ENCODE assay signal across 9 cellular contexts in genomic region chr2:207692206-207693065, GRCh38. TPM values are rescaled to one million over a fixed set of nuclear protein-coding genes. Genes with fewer than 3 reads are reported as not detected.
A peak's percentile ranks its signal among the peaks of the same experiment; 100 is the strongest.
DNase-seq lines count a peak whose midpoint lies in the region; TF ChIP-seq lines count a peak whose summit lies in the region.
"Had no signal": no experiment of that assay in that cellular context is flagged by ENCODE, and none has a peak within 500 bp of the region (broad histone marks: within the 10 kb centered on the region; RNA-seq: fewer than 3 reads in every experiment).

No MANE protein-coding gene starts in this region.

- no peaks in the 10 kb centered on the region for H3K4me1 Mint-ChIP-seq in MCF 10A (ENCODE audit: insufficient read depth, unreplicated experiment)

- peak; percentile 51 for DNase-seq in MCF 10A (ENCODE audit: unreplicated experiment)
- no peak for DNase-seq in breast epithelium (ENCODE audit: low spot score in 2 of 2)
- peak; percentile 76 for DNase-seq in NB4 (ENCODE audit: low read depth)
- peak; percentile 28 to 43 for DNase-seq in activated CD4-positive, alpha-beta T cell treated with anti-CD3 and anti-CD28 coated beads, Interleukin-2, amount 50 U/mL, for 48 hours
- DNase-seq in fibroblast of mammary gland (ENCODE audit: low read depth) = peak; percentile 27
- peak; percentile 44 for DNase-seq in putamen (ENCODE audit: low spot score)
- DNase-seq in NCI-H187 treated with DMSO at 0.1 percent for 48 hours (lab: John Stamatoyannopoulos, UW) = no peak
- no peak for DNase-seq in T1000 (lab: John Stamatoyannopoulos, UW)

- no peak for TF ChIP-seq CTCF in MCF 10A (IDR thresholded peaks at IDR 0.05; ENCODE audit: unreplicated experiment)
- no peak for TF ChIP-seq CTCF in breast epithelium (IDR thresholded peaks at IDR 0.05)
- peak; percentile 66 for TF ChIP-seq CTCF in NB4 (IDR thresholded peaks at IDR 0.05; ENCODE audit: low read depth, low read length)
- peak; percentile 35 for TF ChIP-seq CTCF in fibroblast of mammary gland (conservative IDR thresholded peaks at IDR 0.05; ENCODE audit: control insufficient read depth, insufficient read depth, low read depth, low read length)

- no peaks in the 10 kb centered on the region for H3K27me3 ChIP-seq in breast epithelium

- H3K9me3 ChIP-seq in breast epithelium = no peaks in the 10 kb centered on the region

- no peak overlapping the region for H3K4me3 Mint-ChIP-seq in MCF 10A (ENCODE audit: unreplicated experiment)
- H3K4me3 Mint-ChIP-seq: brain had no signal

- intact Hi-C loops in MCF 10A (cut with micrococcal nuclease) (no loop called here), breast epithelium (cut with DNase I; ENCODE audit: low total_unique reads) (no loop called here)

- H3K4me3 ChIP-seq in breast epithelium (no peak overlapping the region), NB4 (ENCODE audit: low read depth, low read length) (no peak overlapping the region), fibroblast of mammary gland (ENCODE audit: control insufficient read depth, low read depth, low read length) (no peak overlapping the region)

- POLR2A ChIA-PET in MCF 10A (lab: Yijun Ruan, JAX) = no interaction called here

- no peaks in the 10 kb centered on the region for H3K36me3 ChIP-seq in breast epithelium

- H3K9me3 Mint-ChIP-seq in MCF 10A (ENCODE audit: unreplicated experiment) = no peaks in the 10 kb centered on the region

- CTCF ChIA-PET in MCF 10A (lab: Yijun Ruan, JAX) = interaction anchor here (0.6 to 0.8 kb wide), 5 partner anchors 12 to 54 kb away, joined by 3 to 5 read pairs (median 3); no protein-coding TSS in a partner anchor

- no peak for TF ChIP-seq POLR2A in breast epithelium (IDR thresholded peaks at IDR 0.05)
- no peak for TF ChIP-seq POLR2A in NB4 (IDR thresholded peaks at IDR 0.05; ENCODE audit: extremely low read depth, insufficient read length)

- no peaks in the 10 kb centered on the region for H3K4me1 ChIP-seq in breast epithelium

- no peak overlapping the region for H3K27ac ChIP-seq in breast epithelium

- H3K27ac Mint-ChIP-seq in MCF 10A (ENCODE audit: low read depth, unreplicated experiment) = no peak overlapping the region
- H3K27ac Mint-ChIP-seq: brain had no signal

- no peaks in the 10 kb centered on the region for H3K27me3 Mint-ChIP-seq in MCF 10A (ENCODE audit: insufficient read depth, unreplicated experiment)
- H3K27me3 Mint-ChIP-seq: brain had no signal

- H3K36me3 Mint-ChIP-seq in MCF 10A (ENCODE audit: insufficient read depth, unreplicated experiment) = no peaks in the 10 kb centered on the region
- H3K36me3 Mint-ChIP-seq: brain had no signal

- BruUV-seq in MCF 10A (replicated peaks; lab: Mats Ljungman, UMichigan) = no TSS peak

RNA-seq across cellular contexts. Expression of gene CCNYL1, which starts 19.0 kb away (rescaled TPM):
- total RNA-seq in MCF 10A (2022) (19.7 and 23.3 TPM in 2 replicates), breast epithelium (10 to 100 TPM in 2 of 3 donors, 1 to 10 TPM in 1; 10.0 to 17.4 (median 11.8) TPM)

Comparison
In these comparisons a context has a peak if more than half of its experiments do, and no peak if none do; other contexts are left out.
1. DNase-seq: peak in MCF 10A (single experiment), NB4 (single experiment), activated CD4-positive, alpha-beta T cell treated with anti-CD3 and anti-CD28 coated beads, Interleukin-2, amount 50 U/mL, for 48 hours (2 of 2), fibroblast of mammary gland (single experiment) and putamen (single experiment); none in breast epithelium (0 of 2), NCI-H187 treated with DMSO at 0.1 percent for 48 hours (single experiment) and T1000 (single experiment).
2. CTCF ChIP-seq: peak in NB4 (single experiment) and fibroblast of mammary gland (single experiment); none in MCF 10A (single experiment) and breast epithelium (0 of 3).